25 cellular contexts compared by ENCODE assay signal in the genomic region with DNA sequence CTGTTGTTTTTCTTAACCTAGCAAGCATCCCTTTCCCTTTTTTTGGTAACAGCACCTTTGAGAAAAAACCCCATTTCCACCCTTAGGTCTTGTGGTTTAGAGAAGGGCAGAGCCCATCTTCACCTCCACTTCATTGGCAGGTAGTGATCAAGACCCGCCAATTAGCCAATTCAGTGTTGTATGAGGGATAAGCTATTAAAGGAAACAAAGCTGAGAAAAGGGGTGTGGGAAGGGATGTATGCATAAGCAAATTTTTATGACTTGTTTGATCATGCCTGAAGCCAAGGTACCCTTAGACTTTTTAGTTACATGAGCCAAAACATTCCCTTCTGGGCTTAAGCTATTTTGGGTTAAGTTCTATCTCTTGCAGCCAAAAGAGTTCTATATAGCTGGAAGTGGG.
"Had no signal": no experiment of that assay in that cellular context is flagged by ENCODE, and none has a peak within 500 bp of the region (broad histone marks: within the 10 kb centered on the region; RNA-seq: fewer than 3 reads in every experiment).

No MANE protein-coding gene starts in this region.

- DNase-seq: activated B cell treated with CpG ODN at 0.5 μM for 24 hours; activated CD4-positive, alpha-beta T cell treated with anti-CD3 and anti-CD28 coated beads for 1 hour; activated CD4-positive, alpha-beta T cell treated with anti-CD3 and anti-CD28 coated beads, Interleukin-2, amount 10 ng/mL, durations not matched to agents 24 days and 14 days; activated CD4-positive, alpha-beta T cell treated with anti-CD3 and anti-CD28 coated beads, Interleukin-2, amount 50 U/mL, for 48 hours; activated CD8-positive, alpha-beta memory T cell treated with anti-CD3 and anti-CD28 coated beads for 24 hours; activated gamma-delta T cell; activated naive CD4-positive, alpha-beta T cell treated with anti-CD3 and anti-CD28 coated beads for 36 hours; activated naive CD8-positive, alpha-beta T cell treated with anti-CD3 and anti-CD28 coated beads for 36 hours; activated T-cell treated with anti-CD3 and anti-CD28 coated beads, Interleukin-2, amount 50 U/mL, for 48 hours; caudate nucleus; IMR-90; Kasumi-1; KBM-7; NCI-H1048; NCI-H146; NCI-H187 treated with DMSO at 0.1 percent for 48 hours; NCI-H2081 treated with DMSO at 0.1 percent for 48 hours; NCI-H446; NCI-H524; PC-3; SHP77; T-cell; T-helper 2 cell; T1000 had no signal

- ATAC-seq: activated T-helper 17 cell treated with anti-CD3 and anti-CD28 coated beads, Interleukin-2, amount 50 U/mL, for 72 hours; PC-3; T-cell had no signal
